In the genomic region with DNA sequence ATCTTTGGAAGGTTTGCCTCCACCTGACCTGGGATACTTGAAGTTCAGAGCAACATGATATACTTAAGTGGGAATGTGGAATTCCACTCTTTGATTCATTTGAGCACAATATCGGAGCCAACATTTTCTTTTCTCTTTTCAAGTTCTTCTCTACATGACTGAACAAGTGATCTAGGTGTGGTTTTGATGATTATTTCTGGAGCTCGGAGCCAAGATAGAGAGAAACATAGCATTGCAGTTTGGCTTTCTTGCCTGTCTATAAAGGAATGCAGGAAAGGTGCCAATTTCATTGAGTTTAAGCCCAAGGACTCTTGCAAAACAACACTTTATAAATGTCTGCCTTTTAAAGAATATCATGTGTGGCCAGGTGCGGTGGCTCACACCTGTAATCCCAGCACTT, we compare ENCODE assay signal across 20 cellular contexts.
DNase-seq lines count a peak whose midpoint lies in the region; ATAC-seq, FAIRE-seq and TF ChIP-seq lines count a peak whose summit lies in the region.
"Had no signal": no experiment of that assay in that cellular context is flagged by ENCODE, and none has a peak within 500 bp of the region (broad histone marks: within the 10 kb centered on the region; RNA-seq: fewer than 3 reads in every experiment).

No MANE protein-coding gene starts in this region.

- peak overlapping the region; percentile 22 for H3K4me3 Mint-ChIP-seq in MCF 10A (ENCODE audit: unreplicated experiment)
- H3K4me3 Mint-ChIP-seq: CD4-positive, alpha-beta memory T cell had no signal

- H3K36me3 ChIP-seq in breast epithelium, result no peaks in the 10 kb centered on the region
- no peaks in the 10 kb centered on the region for H3K36me3 ChIP-seq in bronchial epithelial cell (ENCODE audit: control insufficient read depth, insufficient read depth, low read length)

- TF ChIP-seq CTCF in MCF 10A (IDR thresholded peaks at IDR 0.05; ENCODE audit: unreplicated experiment), result no peak
- no peak for TF ChIP-seq CTCF in breast epithelium (IDR thresholded peaks at IDR 0.05)
- no peak for TF ChIP-seq CTCF in bronchial epithelial cell (IDR thresholded peaks at IDR 0.05; ENCODE audit: insufficient read depth, low read length, severe bottlenecking)
- TF ChIP-seq CTCF in fibroblast of the aortic adventitia (IDR thresholded peaks at IDR 0.05; ENCODE audit: insufficient read depth, low read length), result no peak

- TF ChIP-seq POLR2A in breast epithelium (IDR thresholded peaks at IDR 0.05), result no peak
- TF ChIP-seq POLR2A in GM12892 (IDR thresholded peaks at IDR 0.05; ENCODE audit: low read depth, low read length), result no peak

- no peaks in the 10 kb centered on the region for H3K27me3 Mint-ChIP-seq in MCF 10A (ENCODE audit: insufficient read depth, unreplicated experiment)
- H3K27me3 Mint-ChIP-seq: CD4-positive, alpha-beta memory T cell had no signal

- no TSS peak for BruUV-seq in MCF 10A (replicated peaks; lab: Mats Ljungman, UMichigan)

- H3K4me3 ChIP-seq in breast epithelium (no peak overlapping the region), bronchial epithelial cell (ENCODE audit: low read depth, low read length) (no peak overlapping the region), fibroblast of the aortic adventitia (ENCODE audit: low read depth, low read length) (no peak overlapping the region)

- peaks cover 0 to 9% of the 10 kb centered on the region in 2 donors for H3K4me1 ChIP-seq in breast epithelium

- ATAC-seq in GM21381 (IDR thresholded peaks at IDR 0.05; ENCODE audit: unreplicated experiment), result no peak

- intact Hi-C loops in MCF 10A (cut with micrococcal nuclease), result no loop called here
- intact Hi-C loops in breast epithelium (cut with DNase I; ENCODE audit: low total_unique reads), result no loop called here

- H3K27me3 ChIP-seq in breast epithelium (no peaks in the 10 kb centered on the region), bronchial epithelial cell (ENCODE audit: control insufficient read depth, insufficient read depth, low read length) (no peaks in the 10 kb centered on the region)

- DNase-seq in MCF 10A (ENCODE audit: unreplicated experiment) (peak; percentile 89), breast epithelium (ENCODE audit: low spot score in 2 of 2) (no peak), bronchial epithelial cell (ENCODE audit: low read depth) (peak; percentile 92), fibroblast of the aortic adventitia (ENCODE audit: low read depth) (peak; percentile 19), NCI-H524 treated with DMSO at 0.1 percent for 48 hours (lab: John Stamatoyannopoulos, UW) (no peak), NCI-H2081 treated with DMSO at 0.1 percent for 48 hours (lab: John Stamatoyannopoulos, UW) (no peak), GM12892 (ENCODE audit: insufficient read length) (no peak)
- DNase-seq: 8988T; CD4-positive, alpha-beta memory T cell; DMS79 treated with DMSO at 0.1 percent for 48 hours; NCI-H1417 treated with DMSO at 0.1 percent for 48 hours; NCI-H1930; NCI-H526 treated with DMSO at 0.1 percent for 48 hours; OCI-M1; SIG-M5 had no signal

- no peaks in the 10 kb centered on the region for H3K36me3 Mint-ChIP-seq in MCF 10A (ENCODE audit: insufficient read depth, unreplicated experiment)
- H3K36me3 Mint-ChIP-seq: CD4-positive, alpha-beta memory T cell had no signal

- FAIRE-seq in bronchial epithelial cell (lab: Jason Lieb, UNC) (no peak), GM12892 (lab: Jason Lieb, UNC) (no peak)
- FAIRE-seq: D721Med, G401.6, HTR-8/SVneo had no signal

- peaks cover 16% of the 10 kb centered on the region for H3K4me1 Mint-ChIP-seq in MCF 10A (ENCODE audit: insufficient read depth, unreplicated experiment)
- H3K4me1 Mint-ChIP-seq: CD4-positive, alpha-beta memory T cell had no signal

- H3K27ac Mint-ChIP-seq in MCF 10A (ENCODE audit: low read depth, unreplicated experiment), result peak overlapping the region; percentile 40
- H3K27ac Mint-ChIP-seq: CD4-positive, alpha-beta memory T cell had no signal

- CTCF ChIA-PET in MCF 10A (lab: Yijun Ruan, JAX), result interaction anchor here (0.6 kb wide), 1 partner anchor 25 kb away, joined by 4 read pairs; no protein-coding TSS in a partner anchor

- no peaks in the 10 kb centered on the region for H3K9me3 ChIP-seq in breast epithelium

- H3K27ac ChIP-seq in breast epithelium, result peak overlapping the region in 1 of 2 donors; percentile 21
- H3K27ac ChIP-seq: HL-60 had no signal

- POLR2A ChIA-PET in MCF 10A (lab: Yijun Ruan, JAX), result interaction anchor here (0.7 to 1.7 kb wide), 6 partner anchors 23 to 793 kb away, joined by 3 to 12 read pairs (median 4); no protein-coding TSS in a partner anchor

- no peaks in the 10 kb centered on the region for H3K9me3 Mint-ChIP-seq in MCF 10A (ENCODE audit: unreplicated experiment)

Comparison
In these comparisons a context has a peak if more than half of its experiments do, and no peak if none do; other contexts are left out.
1. DNase-seq: peak in MCF 10A (single experiment), bronchial epithelial cell (single experiment) and fibroblast of the aortic adventitia (single experiment); none in breast epithelium (0 of 2), NCI-H524 treated with DMSO at 0.1 percent for 48 hours (single experiment), NCI-H2081 treated with DMSO at 0.1 percent for 48 hours (single experiment) and GM12892 (single experiment).